2 cellular contexts compared by ENCODE assay signal in genomic region chr10:385571-386300, GRCh38.
TF ChIP-seq lines count a peak whose summit lies in the region.

No MANE protein-coding gene starts in this region.

TF ChIP-seq in GM23338, 12 proteins besides CTCF, POLR2A, EP300 and RAD21:
- no peak for TF ChIP-seq ZNF114 (CRISPR knock-in tag; IDR thresholded peaks at IDR 0.05)
- no peak for TF ChIP-seq JUNB (IDR thresholded peaks at IDR 0.05; ENCODE audit: unreplicated experiment)
- no peak for TF ChIP-seq REST (IDR thresholded peaks at IDR 0.05; ENCODE audit: unreplicated experiment)
TF ChIP-seq in GM23338: peak in this region for 0.

TF ChIP-seq in H1, 55 proteins besides CTCF, POLR2A, EP300 and RAD21:
- TF ChIP-seq CHD1 (IDR thresholded peaks at IDR 0.05; ENCODE audit: low read depth, low read length) (no peak), POLR2AphosphoS5 (IDR thresholded peaks at IDR 0.05; ENCODE audit: low read depth, low read length) (no peak), RBBP5 (IDR thresholded peaks at IDR 0.05; ENCODE audit: borderline replicate concordance, low read depth, low read length) (no peak), EGR1 (IDR thresholded peaks at IDR 0.05; ENCODE audit: borderline replicate concordance, low read depth, low read length) (no peak), CBX8 (IDR thresholded peaks at IDR 0.05; ENCODE audit: borderline replicate concordance, low read depth, low read length) (no peak), CEBPB (IDR thresholded peaks at IDR 0.05; ENCODE audit: low read depth, low read length) (no peak), ASH2L (IDR thresholded peaks at IDR 0.05; ENCODE audit: low read length) (no peak), SRF (IDR thresholded peaks at IDR 0.05; ENCODE audit: low read depth, low read length) (no peak), GTF2F1 (IDR thresholded peaks at IDR 0.05; ENCODE audit: borderline replicate concordance, low read depth, low read length) (no peak), POU5F1 (IDR thresholded peaks at IDR 0.05; ENCODE audit: low read depth, low read length) (no peak), ZNF274 (IDR thresholded peaks at IDR 0.05; ENCODE audit: borderline replicate concordance, extremely low read depth, low read length) (no peak), CTBP2 (IDR thresholded peaks at IDR 0.05; ENCODE audit: borderline replicate concordance, insufficient read depth, insufficient read length, low read length) (no peak), SIX5 (IDR thresholded peaks at IDR 0.05; ENCODE audit: low read depth, low read length) (no peak), BACH1 (IDR thresholded peaks at IDR 0.05; ENCODE audit: low read length) (no peak)
